ENCODE assay signal across 14 cellular contexts in the genomic region with DNA sequence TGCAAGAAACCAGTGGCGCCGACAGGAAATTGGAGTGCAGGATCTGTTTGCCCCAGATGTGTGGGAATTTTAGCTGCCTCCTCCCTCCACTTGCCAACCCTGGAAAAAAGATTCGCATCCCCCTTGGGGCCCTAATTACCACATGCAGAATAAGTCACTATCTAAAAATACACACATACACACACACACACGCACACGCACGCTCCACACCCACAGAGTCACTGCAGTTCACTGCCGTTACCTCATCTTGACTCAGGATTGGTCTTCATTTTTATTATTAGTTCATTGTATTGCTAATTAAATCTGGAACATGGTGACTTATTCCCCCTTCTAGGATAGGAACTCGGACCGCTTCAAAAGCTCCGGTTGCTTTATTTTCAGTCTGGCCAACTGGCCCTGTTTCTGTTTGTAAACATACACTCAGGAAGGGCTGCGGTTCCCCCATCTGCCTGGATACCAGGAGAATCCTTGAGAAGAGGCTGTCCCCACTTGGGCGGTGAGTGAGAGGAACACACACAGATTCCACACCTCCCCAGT.
A peak's percentile ranks its signal among the peaks of the same experiment; 100 is the strongest.
DNase-seq lines count a peak whose midpoint lies in the region; ATAC-seq and TF ChIP-seq lines count a peak whose summit lies in the region.
"Had no signal": no experiment of that assay in that cellular context is flagged by ENCODE, and none has a peak within 500 bp of the region (broad histone marks: within the 10 kb centered on the region; RNA-seq: fewer than 3 reads in every experiment).

No MANE protein-coding gene starts in this region.

- H3K27ac Mint-ChIP-seq in MCF 10A (ENCODE audit: low read depth, unreplicated experiment) = no peak overlapping the region
- H3K27ac Mint-ChIP-seq: activated T-helper 17 cell treated with anti-CD3 and anti-CD28 coated beads, Interleukin-2, amount 50 U/mL, for 72 hours had no signal

- H2AFZ ChIP-seq in mammary epithelial cell (ENCODE audit: low read depth, low read length) = no peak overlapping the region

- in situ Hi-C loops in mammary epithelial cell (cut with MboI; ENCODE audit: low sequenced_read_pairs in 2 of 2) = no loop called here
- in situ Hi-C loops in transverse colon (cut with MboI; ENCODE audit: low pct_ligation_motif_present in 1 of 4, low pct_unique_long_range_greater_than_20kb in 1 of 4, low sequenced_read_pairs in 3 of 4) = no loop called here

- no peak for TF ChIP-seq POLR2A in tibial nerve (IDR thresholded peaks at IDR 0.05)
- TF ChIP-seq POLR2A in transverse colon (IDR thresholded peaks at IDR 0.05) = no peak

- H3K36me3 ChIP-seq in mammary epithelial cell (ENCODE audit: insufficient read depth, low read length) = no peaks in the 10 kb centered on the region
- H3K36me3 ChIP-seq in iPS-20b (ENCODE audit: insufficient read depth, low read depth, low read length) = no peaks in the 10 kb centered on the region
- no peaks in the 10 kb centered on the region for H3K36me3 ChIP-seq in tibial nerve
- no peaks in the 10 kb centered on the region for H3K36me3 ChIP-seq in SJCRH30
- H3K36me3 ChIP-seq in transverse colon = no peaks in the 10 kb centered on the region
- H3K36me3 ChIP-seq: Peyer's patch had no signal

- H3K9ac ChIP-seq in mammary epithelial cell (ENCODE audit: insufficient read depth, low read length) (no peak overlapping the region), iPS-20b (ENCODE audit: low read depth, low read length) (peak overlapping the region; percentile 42; the same call in 1 of the 2 replicates)

- peaks cover 7% of the 10 kb centered on the region for H3K4me1 Mint-ChIP-seq in MCF 10A (ENCODE audit: insufficient read depth, unreplicated experiment)
- H3K4me1 Mint-ChIP-seq: activated T-helper 17 cell treated with anti-CD3 and anti-CD28 coated beads, Interleukin-2, amount 50 U/mL, for 72 hours had no signal

- 91% methylated on average over 11 of the region's 12 CpGs for WGBS in mammary epithelial cell (ENCODE audit: low coverage, missing lambda C conversion rate)
- WGBS in tibial nerve, 2 donors = 27 to 30% methylated on average over 12 of the region's 12 CpGs
- WGBS in transverse colon (ENCODE audit: low coverage in 1 of 2), 2 donors = 54 to 55% methylated on average over 5 to 12 of the region's 12 CpGs

- no peaks in the 10 kb centered on the region for H3K27me3 Mint-ChIP-seq in MCF 10A (ENCODE audit: insufficient read depth, unreplicated experiment)
- H3K27me3 Mint-ChIP-seq: activated T-helper 17 cell treated with anti-CD3 and anti-CD28 coated beads, Interleukin-2, amount 50 U/mL, for 72 hours had no signal

- ATAC-seq in HG03457 (IDR thresholded peaks at IDR 0.05; ENCODE audit: unreplicated experiment) = no peak
- ATAC-seq: activated T-helper 17 cell treated with anti-CD3 and anti-CD28 coated beads, Interleukin-2, amount 50 U/mL, for 72 hours had no signal

- POLR2A ChIA-PET in MCF 10A (lab: Yijun Ruan, JAX) = no interaction called here

- CTCF ChIA-PET in mammary epithelial cell (lab: Charles Lee; ENCODE audit: low non-redundant PET) (no interaction called here), MCF 10A (lab: Yijun Ruan, JAX) (interaction anchor here (0.6 to 0.7 kb wide), 2 partner anchors 28 to 53 kb away, joined by 3 read pairs; no protein-coding TSS in a partner anchor)

- BruUV-seq in mammary epithelial cell (replicated peaks; lab: Mats Ljungman, UMichigan) = no TSS peak
- BruUV-seq in MCF 10A (replicated peaks; lab: Mats Ljungman, UMichigan) = no TSS peak

- H3K36me3 Mint-ChIP-seq in MCF 10A (ENCODE audit: insufficient read depth, unreplicated experiment) = no peaks in the 10 kb centered on the region

- H3K79me2 ChIP-seq in mammary epithelial cell (ENCODE audit: insufficient read depth, low read length) = no peaks in the 10 kb centered on the region

- DNase-seq in mammary epithelial cell (peak; percentile 33), MCF 10A (ENCODE audit: unreplicated experiment) (no peak), brain pericyte (ENCODE audit: low read depth, low spot score) (peak; percentile 36), tibial nerve (ENCODE audit: low spot score in 2 of 2) (peak; percentile 37 to 66), SJCRH30 (no peak), transverse colon (no peak)
- DNase-seq: 8988T, dorsolateral prefrontal cortex, GDM1, NCI-H2107, Peyer's patch had no signal

- TF ChIP-seq CTCF in mammary epithelial cell (conservative IDR thresholded peaks at IDR 0.05 in 1 of 2, IDR thresholded peaks at IDR 0.05 in 1 of 2; ENCODE audit: extremely low read depth in 1 of 2, insufficient read depth in 1 of 2, low read depth in 1 of 2, low read length in 2 of 2) (no peak), MCF 10A (IDR thresholded peaks at IDR 0.05; ENCODE audit: unreplicated experiment) (no peak), tibial nerve (IDR thresholded peaks at IDR 0.05) (no peak), transverse colon (IDR thresholded peaks at IDR 0.05) (no peak)

- dilution Hi-C loops in mammary epithelial cell (cut with HindIII; ENCODE audit: low sequenced_read_pairs) = no loop called here

- H3K4me1 ChIP-seq in mammary epithelial cell (ENCODE audit: insufficient read depth, low read length) (no peaks in the 10 kb centered on the region), iPS-20b (ENCODE audit: insufficient read depth, low read length) (peaks cover 33% of the 10 kb centered on the region; the same call in 1 of the 2 replicates), tibial nerve (no peaks in the 10 kb centered on the region), SJCRH30 (no peaks in the 10 kb centered on the region), transverse colon (no peaks in the 10 kb centered on the region)
- H3K4me1 ChIP-seq: Peyer's patch had no signal

- H3K4me3 ChIP-seq in mammary epithelial cell (replicated peaks in 1 of 3; ENCODE audit: insufficient read depth in 1 of 3, low read depth in 2 of 3, low read length in 3 of 3) (no peak overlapping the region), iPS-20b (ENCODE audit: low read length) (peak overlapping the region; percentile 41; the same call in 1 of the 2 replicates), tibial nerve (no peak overlapping the region), SJCRH30 (no peak overlapping the region), transverse colon (no peak overlapping the region)
- H3K4me3 ChIP-seq: dorsolateral prefrontal cortex, Peyer's patch had no signal

- no peaks in the 10 kb centered on the region for H4K20me1 ChIP-seq in mammary epithelial cell (ENCODE audit: insufficient read depth, low read length)

- intact Hi-C loops in mammary epithelial cell (cut with micrococcal nuclease) = no loop called here
- intact Hi-C loops in MCF 10A (cut with micrococcal nuclease) = no loop called here
- intact Hi-C loops in transverse colon (cut with DNase I; ENCODE audit: low total_unique reads) = no loop called here

- no peaks in the 10 kb centered on the region for H3K9me3 ChIP-seq in mammary epithelial cell (replicated peaks; ENCODE audit: insufficient read depth, low read length)
- H3K9me3 ChIP-seq in iPS-20b (ENCODE audit: insufficient read depth, low read depth, low read length) = peaks cover 4% of the 10 kb centered on the region; the same call in 1 of the 2 replicates
- peaks cover 0 to 15% (median 3%) of the 10 kb centered on the region in 4 donors for H3K9me3 ChIP-seq in tibial nerve
- H3K9me3 ChIP-seq in SJCRH30 (replicated peaks) = no peaks in the 10 kb centered on the region
- no peaks in the 10 kb centered on the region for H3K9me3 ChIP-seq in transverse colon
- H3K9me3 ChIP-seq: Peyer's patch had no signal

- H3K27me3 ChIP-seq in mammary epithelial cell (ENCODE audit: insufficient read depth, low read length) (no peaks in the 10 kb centered on the region), iPS-20b (ENCODE audit: insufficient read depth, low read length) (no peaks in the 10 kb centered on the region), tibial nerve (no peaks in the 10 kb centered on the region), SJCRH30 (peaks cover 5% of the 10 kb centered on the region), transverse colon (no peaks in the 10 kb centered on the region)
- H3K27me3 ChIP-seq: Peyer's patch had no signal

- TF ChIP-seq EP300 in tibial nerve (IDR thresholded peaks at IDR 0.05) (peak in 1 of 2 donors; percentile 25), transverse colon (IDR thresholded peaks at IDR 0.05; ENCODE audit: low read depth) (no peak)

- H3K27ac ChIP-seq in mammary epithelial cell (ENCODE audit: insufficient read depth, low read depth, low read length) = no peak overlapping the region
- H3K27ac ChIP-seq in iPS-20b (ENCODE audit: low read length) = peak overlapping the region; percentile 84
- H3K27ac ChIP-seq in tibial nerve = no peak overlapping the region
- no peak overlapping the region for H3K27ac ChIP-seq in SJCRH30
- no peak overlapping the region for H3K27ac ChIP-seq in transverse colon
- H3K27ac ChIP-seq: dorsolateral prefrontal cortex, Peyer's patch had no signal

- H3K4me2 ChIP-seq in mammary epithelial cell (ENCODE audit: insufficient read depth, low read depth, low read length) = no peak overlapping the region

- no peaks in the 10 kb centered on the region for H3K9me3 Mint-ChIP-seq in MCF 10A (ENCODE audit: unreplicated experiment)

- no peak overlapping the region for H3K4me3 Mint-ChIP-seq in MCF 10A (ENCODE audit: unreplicated experiment)
- H3K4me3 Mint-ChIP-seq: activated T-helper 17 cell treated with anti-CD3 and anti-CD28 coated beads, Interleukin-2, amount 50 U/mL, for 72 hours had no signal

Comparison
In these comparisons a context has a peak if more than half of its experiments do, and no peak if none do; other contexts are left out.
1. DNase-seq: peak in mammary epithelial cell (single experiment), brain pericyte (single experiment) and tibial nerve (2 of 2); none in MCF 10A (single experiment), SJCRH30 (0 of 2) and transverse colon (single experiment).